8 cellular contexts compared by ENCODE assay signal in the genomic region with DNA sequence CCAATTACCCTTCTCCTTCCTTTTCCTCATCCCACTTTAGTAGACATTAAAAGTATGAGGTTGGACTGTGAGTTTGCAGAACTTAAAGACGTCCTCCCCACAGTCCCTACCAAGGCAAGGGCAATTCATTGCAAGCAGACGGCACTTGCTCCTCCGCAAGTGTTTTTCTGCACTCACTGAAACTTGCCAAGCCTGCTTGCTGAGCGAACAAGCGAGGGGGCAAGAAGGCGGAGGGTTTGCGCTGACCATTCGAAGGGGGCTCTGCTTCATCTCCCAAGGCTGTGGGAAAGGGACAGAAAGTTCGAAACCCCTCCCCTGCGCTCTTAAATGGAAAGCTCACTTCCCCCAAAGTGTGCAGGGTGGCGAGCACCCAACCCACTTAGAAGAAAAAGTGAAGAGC. TPM values are rescaled to one million over a fixed set of nuclear protein-coding genes. Genes with fewer than 3 reads are reported as not detected.
DNase-seq lines count a peak whose midpoint lies in the region; ATAC-seq lines count a peak whose summit lies in the region.
"Had no signal": no experiment of that assay in that cellular context is flagged by ENCODE, and none has a peak within 500 bp of the region (broad histone marks: within the 10 kb centered on the region; RNA-seq: fewer than 3 reads in every experiment).

No MANE protein-coding gene starts in this region.

- peaks cover 11% of the 10 kb centered on the region for H3K4me1 Mint-ChIP-seq in dendritic cell treated with granulocyte-macrophage colony-stimulating factor and Interleukin-4, amounts not matched to agents 40 ng/mL and 50 ng/mL, for 4 days (ENCODE audit: low read depth)
- peaks cover 10% of the 10 kb centered on the region for H3K4me1 Mint-ChIP-seq in memory B cell
- H3K4me1 Mint-ChIP-seq: activated T-helper 17 cell treated with anti-CD3 and anti-CD28 coated beads, Interleukin-2, amount 50 U/mL, for 72 hours had no signal

- no peaks in the 10 kb centered on the region for H3K27me3 ChIP-seq in MG63
- no peaks in the 10 kb centered on the region for H3K27me3 ChIP-seq in thymus (ENCODE audit: control insufficient read depth, insufficient read depth)

- H3K9me3 Mint-ChIP-seq in dendritic cell treated with granulocyte-macrophage colony-stimulating factor and Interleukin-4, amounts not matched to agents 40 ng/mL and 50 ng/mL, for 4 days: no peaks in the 10 kb centered on the region
- H3K9me3 Mint-ChIP-seq in memory B cell: no peaks in the 10 kb centered on the region
- H3K9me3 Mint-ChIP-seq: activated T-helper 17 cell treated with anti-CD3 and anti-CD28 coated beads, Interleukin-2, amount 50 U/mL, for 72 hours had no signal

- H3K9me3 ChIP-seq in MG63 (no peaks in the 10 kb centered on the region), thymus (ENCODE audit: control insufficient read depth) (no peaks in the 10 kb centered on the region)

- no peak for DNase-seq in MG63
- DNase-seq in memory B cell (ENCODE audit: low spot score in 2 of 2): no peak
- DNase-seq in stimulated activated CD4-positive, alpha-beta T cell treated with anti-CD3 and anti-CD28 coated beads, Interleukin-1b, Interleukin-23, amount 100 ng/mL, for 48 hours: no peak
- DNase-seq in activated T-cell treated with anti-CD3 and anti-CD28 coated beads, Interleukin-2, amount 50 U/mL, for 48 hours: no peak

- no peak for ATAC-seq in memory B cell (ENCODE audit: low read depth)
- no peak for ATAC-seq in HG02610 (IDR thresholded peaks at IDR 0.05; ENCODE audit: unreplicated experiment)
- ATAC-seq: activated T-helper 17 cell treated with anti-CD3 and anti-CD28 coated beads, Interleukin-2, amount 50 U/mL, for 72 hours had no signal

- peaks cover 58% of the 10 kb centered on the region for H3K27me3 Mint-ChIP-seq in dendritic cell treated with granulocyte-macrophage colony-stimulating factor and Interleukin-4, amounts not matched to agents 40 ng/mL and 50 ng/mL, for 4 days
- H3K27me3 Mint-ChIP-seq in memory B cell: peaks cover 12% of the 10 kb centered on the region

- peak overlapping the region; percentile 17 for H3K4me3 Mint-ChIP-seq in dendritic cell treated with granulocyte-macrophage colony-stimulating factor and Interleukin-4, amounts not matched to agents 40 ng/mL and 50 ng/mL, for 4 days
- H3K4me3 Mint-ChIP-seq in memory B cell: peak overlapping the region; percentile 12

- peaks cover 9% of the 10 kb centered on the region for H3K36me3 ChIP-seq in MG63
- H3K36me3 ChIP-seq in thymus (ENCODE audit: control insufficient read depth, insufficient read depth): no peaks in the 10 kb centered on the region

- H3K27ac Mint-ChIP-seq in dendritic cell treated with granulocyte-macrophage colony-stimulating factor and Interleukin-4, amounts not matched to agents 40 ng/mL and 50 ng/mL, for 4 days: no peak overlapping the region
- no peak overlapping the region for H3K27ac Mint-ChIP-seq in memory B cell
- H3K27ac Mint-ChIP-seq: activated T-helper 17 cell treated with anti-CD3 and anti-CD28 coated beads, Interleukin-2, amount 50 U/mL, for 72 hours had no signal

- intact Hi-C loops in dendritic cell treated with granulocyte-macrophage colony-stimulating factor and Interleukin-4, amounts not matched to agents 40 ng/mL and 50 ng/mL, for 4 days (cut with micrococcal nuclease): no loop called here

- peak overlapping the region; percentile 82 for H3K4me3 ChIP-seq in MG63
- H3K4me3 ChIP-seq in thymus (ENCODE audit: low read length): peak overlapping the region; percentile 15

- 3% methylated on average over 11 of the region's 11 CpGs for WGBS in thymus

- no peaks in the 10 kb centered on the region for H3K36me3 Mint-ChIP-seq in dendritic cell treated with granulocyte-macrophage colony-stimulating factor and Interleukin-4, amounts not matched to agents 40 ng/mL and 50 ng/mL, for 4 days (ENCODE audit: low read depth)
- no peaks in the 10 kb centered on the region for H3K36me3 Mint-ChIP-seq in memory B cell

- H3K4me1 ChIP-seq in thymus (ENCODE audit: control insufficient read depth, insufficient read depth, low read length): no peaks in the 10 kb centered on the region

- H3K27ac ChIP-seq in thymus (ENCODE audit: low read depth): no peak overlapping the region

RNA-seq across cellular contexts. Expression of a gene that starts 1.5 kb away (rescaled TPM):
- total RNA-seq in MG63 (2014; rRNA removed; shearing (Covaris generic); ENCODE audit: low replicate concordance): 5.2 and 7.0 TPM in 2 replicates
- polyA plus RNA-seq in thymus: 2.1 TPM
